Comparison of ENCODE assay signal across 8 cellular contexts in genomic region chr11:64229959-64230208, GRCh38. TPM values are rescaled to one million over a fixed set of nuclear protein-coding genes. Genes with fewer than 3 reads are reported as not detected.
A peak's percentile ranks its signal among the peaks of the same experiment; 100 is the strongest.
DNase-seq lines count a peak whose midpoint lies in the region; ATAC-seq and TF ChIP-seq lines count a peak whose summit lies in the region.

No MANE protein-coding gene starts in this region.

- intact Hi-C loops in prostate gland (cut with DNase I): no loop called here

- no peaks in the 10 kb centered on the region for H3K27me3 Mint-ChIP-seq in T-cell

- no peak for TF ChIP-seq CTCF in DOHH2 (IDR thresholded peaks at IDR 0.05; ENCODE audit: low read depth, low read length, poor library complexity, severe bottlenecking)
- TF ChIP-seq CTCF in fibroblast of mammary gland (conservative IDR thresholded peaks at IDR 0.05; ENCODE audit: control insufficient read depth, insufficient read depth, low read depth, low read length): no peak
- TF ChIP-seq CTCF in prostate gland (IDR thresholded peaks at IDR 0.05): no peak

- H3K27ac ChIP-seq in DOHH2 (ENCODE audit: low read depth, low read length) (peak overlapping the region; percentile 94), prostate gland (peak overlapping the region; percentile 88 to 92)

- peaks cover 46% of the 10 kb centered on the region for H3K79me2 ChIP-seq in DOHH2 (ENCODE audit: control insufficient read depth, low read length)

- peaks cover 56 to 60% (median 58%) of the 10 kb centered on the region in 3 donors for H3K4me1 Mint-ChIP-seq in T-cell

- H3K27me3 ChIP-seq in DOHH2 (ENCODE audit: control insufficient read depth, low read length) (no peaks in the 10 kb centered on the region), prostate gland (replicated peaks; ENCODE audit: insufficient read depth) (no peaks in the 10 kb centered on the region)

- peak overlapping the region; percentile 88 to 91 for H3K27ac Mint-ChIP-seq in T-cell

- CTCF ChIA-PET in T-cell (lab: Charles Lee): interaction anchor here in 1 of 2 donors (0.6 to 0.8 kb wide), 3 partner anchors 26 to 220 kb away, joined by 3 read pairs; no protein-coding TSS in a partner anchor

- DNase-seq in T-cell: no peak
- no peak for DNase-seq in fibroblast of mammary gland (ENCODE audit: low read depth)
- no peak for DNase-seq in prostate gland (ENCODE audit: low spot score)
- no peak for DNase-seq in DMS153 (lab: John Stamatoyannopoulos, UW)
- DNase-seq in anterior cingulate cortex (lab: John Stamatoyannopoulos, UW): no peak
- DNase-seq in MV-4-11 (lab: John Stamatoyannopoulos, UW): no peak

- no peak for ATAC-seq in T-cell (replicated peaks in 1 of 4)
- ATAC-seq in HG03108 (IDR thresholded peaks at IDR 0.05; ENCODE audit: unreplicated experiment): no peak

- TF ChIP-seq POLR2A in prostate gland (IDR thresholded peaks at IDR 0.05): no peak

- H3K9me2 ChIP-seq in DOHH2 (replicated peaks; ENCODE audit: control insufficient read depth, low read length): no peaks in the 10 kb centered on the region

- H3K4me3 ChIP-seq in DOHH2 (ENCODE audit: low read length) (peak overlapping the region; percentile 89), fibroblast of mammary gland (ENCODE audit: control insufficient read depth, low read depth, low read length) (peak overlapping the region; percentile 61), prostate gland (peak overlapping the region; percentile 61 to 82)

- H3K9me3 ChIP-seq in DOHH2 (ENCODE audit: control insufficient read depth, insufficient read depth, low read length) (no peaks in the 10 kb centered on the region), prostate gland (no peaks in the 10 kb centered on the region)

- WGBS in prostate gland: 23% methylated on average over 7 of the region's 7 CpGs

- peak overlapping the region; percentile 82 to 92 (median 88) for H3K4me3 Mint-ChIP-seq in T-cell

- peak overlapping the region; percentile 97 for H3K4me2 ChIP-seq in DOHH2 (ENCODE audit: low read length)

- no peaks in the 10 kb centered on the region for H3K36me3 Mint-ChIP-seq in T-cell

- no peaks in the 10 kb centered on the region for H4K20me1 ChIP-seq in DOHH2 (ENCODE audit: control insufficient read depth, insufficient read depth, low read depth, low read length)

- POLR2A ChIA-PET in T-cell (lab: Charles Lee): interaction anchor here in 1 of 2 donors (0.7 kb wide), 1 partner anchor 12 kb away, joined by 4 read pairs; no protein-coding TSS in a partner anchor

- H3K36me3 ChIP-seq in DOHH2 (ENCODE audit: control insufficient read depth, low read length) (peaks cover 15% of the 10 kb centered on the region), prostate gland (no peaks in the 10 kb centered on the region)

- H3K4me1 ChIP-seq in DOHH2 (ENCODE audit: control insufficient read depth, low read length) (peaks cover 75% of the 10 kb centered on the region), prostate gland (replicated peaks) (peaks cover 26% of the 10 kb centered on the region)

- H3F3A ChIP-seq in DOHH2 (ENCODE audit: control insufficient read depth, insufficient read depth): peaks cover 24% of the 10 kb centered on the region

- H3K9me3 Mint-ChIP-seq in T-cell: no peaks in the 10 kb centered on the region

RNA-seq across cellular contexts. Expression of gene DNAJC4, which starts 0.5 kb away (rescaled TPM):
- 10 to 100 TPM; 46.2 to 64.7 (median 51.4) TPM for total RNA-seq in T-cell
- total RNA-seq in prostate gland: 10 to 100 TPM; 55.8 to 63.8 TPM

RNA-seq across cellular contexts. Expression of gene NUDT22, which starts 3.8 kb away (rescaled TPM):
- total RNA-seq in T-cell (100 to 1,000 TPM in 1 of 5 donors, 10 to 100 TPM in 4; 49.7 to 108 (median 97.5) TPM), prostate gland (10 to 100 TPM; 89.5 to 90.8 TPM)

RNA-seq across cellular contexts. Expression of gene TRPT1, which starts 3.9 kb away (rescaled TPM):
- total RNA-seq in T-cell (10 to 100 TPM; 16.1 to 48.3 (median 40.2) TPM), prostate gland (10 to 100 TPM; 63.6 to 87.7 TPM)

RNA-seq across cellular contexts. Expression of gene VEGFB, which starts 4.5 kb away (rescaled TPM):
- total RNA-seq in T-cell: 10 to 100 TPM; 47.9 to 80.7 (median 76.0) TPM
- total RNA-seq in prostate gland: 10 to 100 TPM; 50.9 to 91.2 TPM

RNA-seq across cellular contexts. Expression of gene FKBP2, which starts 11.0 kb away (rescaled TPM):
- total RNA-seq in T-cell: 10 to 100 TPM; 17.9 to 53.0 (median 42.9) TPM
- total RNA-seq in prostate gland: 100 to 1,000 TPM; 138 to 164 TPM
